18 cellular contexts compared by ENCODE assay signal in the genomic region with DNA sequence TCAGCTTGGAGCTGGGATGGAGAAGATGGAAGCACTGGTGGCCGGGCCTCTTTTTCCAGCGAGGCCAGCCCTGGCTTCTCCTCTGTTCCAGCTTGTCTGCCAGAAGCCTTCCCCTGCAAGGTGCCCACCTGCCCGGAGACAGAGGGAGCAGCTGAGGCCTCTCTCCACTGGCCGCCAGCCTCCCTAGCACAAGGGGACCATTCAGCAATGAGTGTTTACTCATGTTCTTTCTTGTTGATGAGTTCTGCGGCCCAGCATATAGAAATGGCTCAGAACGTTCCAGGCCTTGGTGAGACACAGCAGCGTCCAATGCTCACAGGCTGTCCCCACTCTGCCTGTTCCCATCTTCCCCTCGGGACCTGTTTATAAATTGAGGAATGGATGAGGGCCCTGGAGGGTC. TPM values are rescaled to one million over a fixed set of nuclear protein-coding genes. Genes with fewer than 3 reads are reported as not detected.
DNase-seq lines count a peak whose midpoint lies in the region; ATAC-seq and TF ChIP-seq lines count a peak whose summit lies in the region.
"Had no signal": no experiment of that assay in that cellular context is flagged by ENCODE, and none has a peak within 500 bp of the region (broad histone marks: within the 10 kb centered on the region; RNA-seq: fewer than 3 reads in every experiment).

No MANE protein-coding gene starts in this region.

- no peak for TF ChIP-seq POLR2A in vagina (IDR thresholded peaks at IDR 0.05)

- 95% methylated on average over 8 of the region's 8 CpGs for WGBS in heart right ventricle, 2 donors

- intact Hi-C loops in left ventricle myocardium inferior (cut with micrococcal nuclease) (no loop called here), heart right ventricle (cut with DNase I) (loop anchor here in 1 of 10 donors (5.0 kb wide), 1 partner anchor 44 kb away; no protein-coding TSS in a partner anchor), posterior cingulate gyrus (cut with DNase I) (no loop called here), vagina (cut with DNase I) (loop anchor here (10.0 kb wide), 1 partner anchor 47 kb away; a partner anchor contains a TSS)

- H3K9me3 ChIP-seq in left ventricle myocardium inferior (replicated peaks) (no peaks in the 10 kb centered on the region), heart right ventricle (no peaks in the 10 kb centered on the region), vagina (no peaks in the 10 kb centered on the region)
- H3K9me3 ChIP-seq: A549 had no signal

- TF ChIP-seq CTCF in left ventricle myocardium inferior (IDR thresholded peaks at IDR 0.05; ENCODE audit: borderline replicate concordance) (no peak), heart right ventricle (IDR thresholded peaks at IDR 0.05) (no peak), vagina (IDR thresholded peaks at IDR 0.05) (no peak)

- H3K4me3 ChIP-seq in left ventricle myocardium inferior (no peak overlapping the region), heart right ventricle (no peak overlapping the region), vagina (no peak overlapping the region)
- H3K4me3 ChIP-seq: A549, lung had no signal

- H3K27ac ChIP-seq in left ventricle myocardium inferior (replicated peaks) (peak overlapping the region; percentile 92), heart right ventricle (peak overlapping the region in 5 of 10 donors; percentile 85 to 94 (median 89)), vagina (peak overlapping the region; percentile 89)
- H3K27ac ChIP-seq: A549 had no signal

- DNase-seq in left ventricle myocardium inferior, result no peak
- DNase-seq in heart right ventricle, result no peak
- peak; percentile 78 to 80 for DNase-seq in hippocampal formation (lab: John Stamatoyannopoulos, UW)
- peak; percentile 44 to 96 (median 74) for DNase-seq in posterior cingulate gyrus
- DNase-seq in vagina (ENCODE audit: extremely low spot score in 2 of 2), result peak in 1 of 2 donors; percentile 64
- DNase-seq in left lobe of liver (ENCODE audit: low spot score), result no peak
- DNase-seq: activated CD4-positive, CD25-positive, alpha-beta regulatory T cell treated with anti-CD3 and anti-CD28 coated beads, Interleukin-2, amount 50 U/mL, for 72 hours; activated naive CD8-positive, alpha-beta T cell treated with anti-CD3 and anti-CD28 coated beads for 36 hours; DMS 273 treated with DMSO at 0.1 percent for 48 hours; erythroblast; NCI-H1417 treated with DMSO at 0.1 percent for 48 hours had no signal

- H3K27me3 ChIP-seq in left ventricle myocardium inferior (ENCODE audit: low read depth) (no peaks in the 10 kb centered on the region), heart right ventricle (no peaks in the 10 kb centered on the region), vagina (no peaks in the 10 kb centered on the region)

- H3K4me1 ChIP-seq in left ventricle myocardium inferior (peaks cover 97% of the 10 kb centered on the region), heart right ventricle (peaks cover 45 to 94% (median 72%) of the 10 kb centered on the region in 9 donors), vagina (peaks cover 57% of the 10 kb centered on the region)

- H3K36me3 ChIP-seq in left ventricle myocardium inferior (peaks cover 21% of the 10 kb centered on the region), heart right ventricle (peaks cover 0 to 36% (median 19%) of the 10 kb centered on the region in 9 donors), vagina (peaks cover 0 to 18% of the 10 kb centered on the region in 2 donors)

- ATAC-seq in heart right ventricle, result no peak
- no peak for ATAC-seq in left lobe of liver
- no peak for ATAC-seq in HG03280 (IDR thresholded peaks at IDR 0.05; ENCODE audit: unreplicated experiment)
- ATAC-seq in GM19463 (IDR thresholded peaks at IDR 0.05; ENCODE audit: unreplicated experiment), result no peak
- ATAC-seq: A549, Panc1, SK-N-SH treated with all-trans-retinoic acid at 6 μM for 48 hours had no signal

RNA-seq across cellular contexts. Expression of a gene that starts 47.3 kb away (rescaled TPM):
- 18.0 TPM for total RNA-seq in left ventricle myocardium inferior
- 10 to 100 TPM; 14.5 to 28.7 (median 21.3) TPM for total RNA-seq in heart right ventricle
- 10 to 100 TPM in 1 of 2 donors, 1 to 10 TPM in 1; 6.3 to 12.0 TPM for polyA plus RNA-seq in heart right ventricle
- 26.0 TPM for total RNA-seq in vagina
- total RNA-seq in left lobe of liver, result 1.3 TPM
- polyA plus RNA-seq: CD14-positive monocyte had no signal

Comparison
In these comparisons a context has a peak if more than half of its experiments do, and no peak if none do; other contexts are left out.
1. DNase-seq: peak in hippocampal formation (2 of 2) and posterior cingulate gyrus (10 of 10); none in left ventricle myocardium inferior (single experiment), heart right ventricle (0 of 2) and left lobe of liver (single experiment).